ENCODE assay signal across 16 cellular contexts in the genomic region with DNA sequence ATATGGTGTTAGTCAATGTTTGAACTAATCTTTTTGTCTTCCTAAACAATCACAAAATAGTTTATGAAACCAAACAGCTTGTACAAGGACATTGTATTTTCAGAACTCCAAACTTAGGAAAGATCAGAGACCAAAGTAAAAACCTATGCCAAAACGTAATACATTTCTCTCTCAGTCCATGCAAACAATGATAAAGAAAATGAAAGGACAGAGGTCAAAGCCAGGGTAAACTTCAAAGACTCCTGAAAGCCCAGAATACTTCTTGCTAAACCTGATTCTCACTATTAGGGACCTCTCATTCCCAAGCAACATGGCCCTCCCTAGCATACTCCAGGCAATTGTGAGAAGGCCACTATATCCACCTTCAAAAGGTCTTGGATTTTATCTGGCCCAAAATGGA.
A peak's percentile ranks its signal among the peaks of the same experiment; 100 is the strongest.
DNase-seq lines count a peak whose midpoint lies in the region; ATAC-seq, FAIRE-seq and TF ChIP-seq lines count a peak whose summit lies in the region.
"Had no signal": no experiment of that assay in that cellular context is flagged by ENCODE, and none has a peak within 500 bp of the region (broad histone marks: within the 10 kb centered on the region; RNA-seq: fewer than 3 reads in every experiment).

No MANE protein-coding gene starts in this region.

- POLR2A ChIA-PET in A549 (lab: Yijun Ruan, JAX), result no interaction called here

- H2AFZ ChIP-seq in KMS-11 (ENCODE audit: low read depth), result peak overlapping the region; percentile 32; the same call in 1 of the 2 replicates

- H3K4me1 ChIP-seq in A549, result peaks cover 32% of the 10 kb centered on the region
- peaks cover 50% of the 10 kb centered on the region for H3K4me1 ChIP-seq in KMS-11 (ENCODE audit: low read depth, poor library complexity, severe bottlenecking)
- H3K4me1 ChIP-seq: BLaER1 treated with 17β-estradiol and CSF1 and Interleukin-3, amounts not matched to agents 10 nM and 100 nM had no signal

- H3K9me3 ChIP-seq in A549, result no peaks in the 10 kb centered on the region
- H3K9me3 ChIP-seq: BLaER1 treated with 17β-estradiol and CSF1 and Interleukin-3, amounts not matched to agents 10 nM and 100 nM had no signal

- H3K27ac ChIP-seq in A549 (peak overlapping the region; percentile 32 to 52; a peak in 4 of 6 replicates), KMS-11 (no peak overlapping the region)
- H3K27ac ChIP-seq: BLaER1 treated with 17β-estradiol and CSF1 and Interleukin-3, amounts not matched to agents 10 nM and 100 nM had no signal

- H4K20me1 ChIP-seq in KMS-11 (ENCODE audit: insufficient read depth), result no peaks in the 10 kb centered on the region
- H4K20me1 ChIP-seq: BLaER1 treated with 17β-estradiol and CSF1 and Interleukin-3, amounts not matched to agents 10 nM and 100 nM had no signal

- H3K79me2 ChIP-seq in KMS-11 (ENCODE audit: insufficient read depth, low read depth), result no peaks in the 10 kb centered on the region

- TF ChIP-seq CTCF in A549 (IDR thresholded peaks at IDR 0.05) (no peak), KMS-11 (conservative IDR thresholded peaks at IDR 0.05; ENCODE audit: low read depth, low read length) (no peak)

- DNase-seq in A549 (ENCODE audit: low read depth in 1 of 2, low spot score in 1 of 2), result no peak
- DNase-seq in GM19239 (ENCODE audit: insufficient read length, low spot score), result no peak
- no peak for DNase-seq in left colon
- no peak for DNase-seq in SKM-1 treated with dmso at 0.1 percent for 144 hours (lab: John Stamatoyannopoulos, UW; ENCODE audit: unreplicated experiment)
- no peak for DNase-seq in HPDE6-E6E7 (ENCODE audit: extremely low spot score)
- DNase-seq: DMS 273 treated with DMSO at 0.1 percent for 48 hours, NCI-H1436, NCI-H2029 treated with DMSO at 0.1 percent for 48 hours, NCI-H510A treated with DMSO at 0.1 percent for 48 hours, Right ventricle myocardium superior, T-helper 17 cell had no signal

- intact Hi-C loops in left colon (cut with DNase I, micrococcal nuclease), result no loop called here

- ATAC-seq in A549 (no peak), left colon (peak; percentile 58), HG02571 (IDR thresholded peaks at IDR 0.05; ENCODE audit: unreplicated experiment) (no peak), HG02759 (IDR thresholded peaks at IDR 0.05; ENCODE audit: unreplicated experiment) (no peak)
- ATAC-seq: T-helper 17 cell had no signal

- no peak for TF ChIP-seq POLR2A in A549 (IDR thresholded peaks at IDR 0.05; ENCODE audit: low read length)

- no peak for TF ChIP-seq RAD21 in A549 (conservative IDR thresholded peaks at IDR 0.05 in 1 of 2, IDR thresholded peaks at IDR 0.05 in 1 of 2)

- no peak for FAIRE-seq in A549 (lab: Jason Lieb, UNC)
- FAIRE-seq in GM19239 (lab: Jason Lieb, UNC), result peak; percentile 87
- FAIRE-seq: H1 had no signal

- 8% methylated on average over 1 of the region's 1 CpG for WGBS in A549 (ENCODE audit: missing lambda C conversion rate)

- no peaks in the 10 kb centered on the region for H3K27me3 ChIP-seq in KMS-11 (ENCODE audit: insufficient read depth, low read depth)
- H3K27me3 ChIP-seq: BLaER1 treated with 17β-estradiol and CSF1 and Interleukin-3, amounts not matched to agents 10 nM and 100 nM had no signal

- peak overlapping the region; percentile 26 for H3K4me2 ChIP-seq in A549
- peak overlapping the region; percentile 41 for H3K4me2 ChIP-seq in KMS-11
- H3K4me2 ChIP-seq: BLaER1 treated with 17β-estradiol and CSF1 and Interleukin-3, amounts not matched to agents 10 nM and 100 nM had no signal

- H3K9ac ChIP-seq in KMS-11, result no peak overlapping the region
- H3K9ac ChIP-seq: BLaER1 treated with 17β-estradiol and CSF1 and Interleukin-3, amounts not matched to agents 10 nM and 100 nM had no signal

- TF ChIP-seq EP300 in A549 (IDR thresholded peaks at IDR 0.05), result no peak

- CTCF ChIA-PET in A549 (lab: Yijun Ruan, JAX), result no interaction called here

- H3K36me3 ChIP-seq in KMS-11 (ENCODE audit: insufficient read depth), result no peaks in the 10 kb centered on the region
- H3K36me3 ChIP-seq: BLaER1 treated with 17β-estradiol and CSF1 and Interleukin-3, amounts not matched to agents 10 nM and 100 nM had no signal

- H3K4me3 ChIP-seq in A549 (no peak overlapping the region), KMS-11 (IDR thresholded peaks at IDR 0.05; ENCODE audit: insufficient read depth, low read depth, low read length) (peak overlapping the region; percentile 38)
- H3K4me3 ChIP-seq: BLaER1 treated with 17β-estradiol and CSF1 and Interleukin-3, amounts not matched to agents 10 nM and 100 nM had no signal

TF ChIP-seq in A549, 52 proteins besides CTCF, POLR2A, EP300 and RAD21:
- TF ChIP-seq KDM5A (IDR thresholded peaks at IDR 0.05) (no peak), GATA3 (IDR thresholded peaks at IDR 0.05; ENCODE audit: borderline replicate concordance) (no peak)
- TF ChIP-seq, protein P1, sequence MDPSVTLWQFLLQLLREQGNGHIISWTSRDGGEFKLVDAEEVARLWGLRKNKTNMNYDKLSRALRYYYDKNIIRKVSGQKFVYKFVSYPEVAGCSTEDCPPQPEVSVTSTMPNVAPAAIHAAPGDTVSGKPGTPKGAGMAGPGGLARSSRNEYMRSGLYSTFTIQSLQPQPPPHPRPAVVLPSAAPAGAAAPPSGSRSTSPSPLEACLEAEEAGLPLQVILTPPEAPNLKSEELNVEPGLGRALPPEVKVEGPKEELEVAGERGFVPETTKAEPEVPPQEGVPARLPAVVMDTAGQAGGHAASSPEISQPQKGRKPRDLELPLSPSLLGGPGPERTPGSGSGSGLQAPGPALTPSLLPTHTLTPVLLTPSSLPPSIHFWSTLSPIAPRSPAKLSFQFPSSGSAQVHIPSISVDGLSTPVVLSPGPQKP (IDR thresholded peaks at IDR 0.05; ENCODE audit: low read depth, low read length), result no peak
